ENCODE assay signal across 10 cellular contexts in the genomic region with DNA sequence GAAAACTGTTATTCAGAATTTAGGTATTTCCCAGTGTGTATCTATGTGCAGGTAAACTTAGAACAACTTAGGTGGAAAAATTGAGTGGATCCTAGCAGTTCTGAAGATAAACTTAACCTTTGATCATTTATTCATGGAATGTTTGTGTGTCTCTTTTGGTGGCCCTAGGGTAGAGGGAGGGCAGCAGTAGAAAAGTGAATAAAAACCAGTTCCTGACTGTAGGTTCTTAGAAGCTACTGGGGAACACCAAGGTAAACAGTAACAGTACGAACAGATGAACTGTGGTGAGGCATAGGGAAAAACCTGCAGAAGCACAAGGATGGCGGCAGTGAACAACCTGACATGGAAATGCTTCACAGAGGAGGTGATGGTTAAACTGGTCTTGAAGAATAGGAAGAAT. TPM values are rescaled to one million over a fixed set of nuclear protein-coding genes. Genes with fewer than 3 reads are reported as not detected.
A peak's percentile ranks its signal among the peaks of the same experiment; 100 is the strongest.
DNase-seq lines count a peak whose midpoint lies in the region; ATAC-seq, FAIRE-seq and TF ChIP-seq lines count a peak whose summit lies in the region.
"Had no signal": no experiment of that assay in that cellular context is flagged by ENCODE, and none has a peak within 500 bp of the region (broad histone marks: within the 10 kb centered on the region; RNA-seq: fewer than 3 reads in every experiment).

No MANE protein-coding gene starts in this region.

- H3K27me3 ChIP-seq in smooth muscle cell (ENCODE audit: low read depth), result peaks cover 12% of the 10 kb centered on the region
- no peaks in the 10 kb centered on the region for H3K27me3 ChIP-seq in HAP-1 (ENCODE audit: low read depth)

- in situ Hi-C loops in HAP-1 (cut with MboI; ENCODE audit: low sequenced_read_pairs), result no loop called here

- peak; percentile 41 for FAIRE-seq in H54 (lab: Jason Lieb, UNC)

- H4K20me1 ChIP-seq in smooth muscle cell (ENCODE audit: low read depth), result peaks cover 67% of the 10 kb centered on the region

- no peak for TF ChIP-seq POLR2A in H54 (IDR thresholded peaks at IDR 0.05; ENCODE audit: low read depth, low read length)

- H3K27ac ChIP-seq in smooth muscle cell (ENCODE audit: low read depth), result no peak overlapping the region
- H3K27ac ChIP-seq: WERI-Rb-1 had no signal

- H3F3A ChIP-seq in smooth muscle cell (ENCODE audit: low read depth), result no peaks in the 10 kb centered on the region

- DNase-seq in H54 (ENCODE audit: insufficient read length, low spot score) (no peak), immature natural killer cell (no peak), smooth muscle cell (lab: John Stamatoyannopoulos, UW; ENCODE audit: unreplicated experiment) (no peak), HAP-1 (ENCODE audit: low spot score in 2 of 2) (no peak), CD1c-positive myeloid dendritic cell (ENCODE audit: extremely low spot score) (no peak), T-helper 9 cell (no peak)
- DNase-seq in activated CD8-positive, alpha-beta T cell treated with anti-CD3 and anti-CD28 coated beads for 36 hours, result no peak
- DNase-seq: head of caudate nucleus, WERI-Rb-1 had no signal

- H3K27me3 Mint-ChIP-seq in activated CD8-positive, alpha-beta T cell treated with anti-CD3 and anti-CD28 coated beads for 36 hours, result no peaks in the 10 kb centered on the region
- H3K27me3 Mint-ChIP-seq in immature natural killer cell (ENCODE audit: low read depth in 3 of 3), result peaks cover 4 to 21% (median 15%) of the 10 kb centered on the region in 3 donors

- H3K4me2 ChIP-seq in smooth muscle cell, result peak overlapping the region; percentile 85

- H3K36me3 ChIP-seq in smooth muscle cell (ENCODE audit: low read depth), result no peaks in the 10 kb centered on the region
- no peaks in the 10 kb centered on the region for H3K36me3 ChIP-seq in HAP-1 (replicated peaks)

- H3K27ac Mint-ChIP-seq in activated CD8-positive, alpha-beta T cell treated with anti-CD3 and anti-CD28 coated beads for 36 hours, result peak overlapping the region; percentile 94
- H3K27ac Mint-ChIP-seq in immature natural killer cell, result peak overlapping the region; percentile 93 to 99 (median 96)

- H3K36me3 Mint-ChIP-seq in activated CD8-positive, alpha-beta T cell treated with anti-CD3 and anti-CD28 coated beads for 36 hours (ENCODE audit: low read depth), result peaks cover 21% of the 10 kb centered on the region
- H3K36me3 Mint-ChIP-seq in immature natural killer cell, result peaks cover 0 to 5% (median 3%) of the 10 kb centered on the region in 3 donors

- no peak overlapping the region for H2AFZ ChIP-seq in smooth muscle cell (ENCODE audit: low read depth)

- H3K4me1 ChIP-seq in smooth muscle cell (ENCODE audit: low read depth), result peaks cover 24% of the 10 kb centered on the region
- H3K4me1 ChIP-seq in HAP-1, result peaks cover 17% of the 10 kb centered on the region

- H3K9ac ChIP-seq in smooth muscle cell (ENCODE audit: low read depth), result no peak overlapping the region

- peaks cover 49% of the 10 kb centered on the region for H3K4me1 Mint-ChIP-seq in activated CD8-positive, alpha-beta T cell treated with anti-CD3 and anti-CD28 coated beads for 36 hours (ENCODE audit: low read depth)
- peaks cover 63 to 68% of the 10 kb centered on the region in 2 donors for H3K4me1 Mint-ChIP-seq in immature natural killer cell

- H3K79me2 ChIP-seq in smooth muscle cell (ENCODE audit: low read depth), result peaks cover 70% of the 10 kb centered on the region

- peak overlapping the region; percentile 92 for H3K4me3 Mint-ChIP-seq in activated CD8-positive, alpha-beta T cell treated with anti-CD3 and anti-CD28 coated beads for 36 hours
- H3K4me3 Mint-ChIP-seq in immature natural killer cell, result peak overlapping the region; percentile 96 to 100 (median 97)

- ATAC-seq in activated CD8-positive, alpha-beta T cell treated with anti-CD3 and anti-CD28 coated beads for 36 hours, result no peak
- ATAC-seq in GM21576 (IDR thresholded peaks at IDR 0.05; ENCODE audit: unreplicated experiment), result no peak

- CTCF ChIA-PET in activated CD8-positive, alpha-beta T cell treated with anti-CD3 and anti-CD28 coated beads for 36 hours (lab: Charles Lee), result interaction anchor here (1.4 to 2.6 kb wide), 3 partner anchors 10 to 127 kb away, joined by 4 to 11 read pairs (median 5); no protein-coding TSS in a partner anchor

- WGBS in smooth muscle cell (ENCODE audit: low lambda C conversion rate), result 96% methylated on average over 2 of the region's 2 CpGs

- POLR2A ChIA-PET in activated CD8-positive, alpha-beta T cell treated with anti-CD3 and anti-CD28 coated beads for 36 hours (lab: Charles Lee), result no interaction called here

- TF ChIP-seq CTCF in activated CD8-positive, alpha-beta T cell treated with anti-CD3 and anti-CD28 coated beads for 36 hours (IDR thresholded peaks at IDR 0.05), result no peak
- TF ChIP-seq CTCF in smooth muscle cell (IDR thresholded peaks at IDR 0.05; ENCODE audit: borderline replicate concordance, insufficient read depth, poor library complexity, severe bottlenecking), result no peak

- intact Hi-C loops in activated CD8-positive, alpha-beta T cell treated with anti-CD3 and anti-CD28 coated beads for 36 hours (cut with micrococcal nuclease), result loop anchor here (10.0 kb wide), 1 partner anchor 86 kb away; no protein-coding TSS in a partner anchor

- H3K9me3 ChIP-seq in smooth muscle cell (replicated peaks; ENCODE audit: low read depth) (no peaks in the 10 kb centered on the region), HAP-1 (no peaks in the 10 kb centered on the region)

- peak overlapping the region; percentile 91 for H3K4me3 ChIP-seq in smooth muscle cell
- H3K4me3 ChIP-seq in HAP-1, result no peak overlapping the region

- H3K9me3 Mint-ChIP-seq in activated CD8-positive, alpha-beta T cell treated with anti-CD3 and anti-CD28 coated beads for 36 hours, result no peaks in the 10 kb centered on the region
- H3K9me3 Mint-ChIP-seq in immature natural killer cell, result no peaks in the 10 kb centered on the region

RNA-seq across cellular contexts. Expression of a gene that starts 2.5 kb away (rescaled TPM):
- 10 to 100 TPM; 28.9 to 29.2 TPM for total RNA-seq in activated CD8-positive, alpha-beta T cell treated with anti-CD3 and anti-CD28 coated beads for 36 hours
- polyA plus RNA-seq in immature natural killer cell (10 to 100 TPM; 34.3 to 68.6 (median 38.4) TPM), smooth muscle cell (3.9 and 6.3 TPM in 2 replicates)
- total RNA-seq in smooth muscle cell, result 14.2 and 14.7 TPM in 2 replicates
